ENCODE assay signal across 11 cellular contexts in the genomic region with DNA sequence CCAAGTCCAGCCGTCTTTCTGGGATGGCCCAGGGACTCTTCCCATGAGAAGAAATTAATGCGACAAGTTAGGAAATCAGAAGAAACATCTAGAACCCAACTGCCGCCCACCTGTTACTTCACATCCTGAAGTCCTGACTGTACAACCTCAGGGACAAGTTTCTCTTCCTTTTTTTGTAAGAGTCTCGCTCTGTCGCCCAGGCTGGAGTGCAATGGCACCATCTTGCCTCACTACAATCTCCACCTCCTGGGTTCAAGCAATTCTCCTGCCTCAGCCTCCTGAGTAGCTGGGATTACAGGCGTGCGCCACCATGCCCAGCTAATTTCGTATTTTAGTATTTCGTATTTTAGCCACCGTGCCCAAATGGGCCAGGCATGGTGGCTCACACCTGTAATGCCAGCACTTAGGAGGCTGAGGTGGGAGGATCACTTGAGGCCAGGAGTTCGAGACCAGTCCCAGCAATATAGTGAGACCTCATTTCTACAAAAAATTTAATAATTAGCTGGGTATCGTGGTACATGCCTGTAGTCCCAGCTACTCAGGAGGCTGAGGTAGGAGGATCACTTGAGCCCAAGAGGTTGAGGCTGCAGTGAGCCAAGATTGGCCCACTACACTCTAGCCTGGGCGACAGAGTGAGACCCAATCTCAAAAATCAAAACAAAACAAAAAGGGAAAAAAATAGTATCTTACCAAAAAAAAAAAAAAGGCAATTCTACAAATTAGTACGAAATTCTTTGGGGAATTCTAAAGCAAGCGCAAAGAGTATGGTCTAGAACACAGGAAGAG. TPM values are rescaled to one million over a fixed set of nuclear protein-coding genes. Genes with fewer than 3 reads are reported as not detected.
DNase-seq lines count a peak whose midpoint lies in the region; ATAC-seq and TF ChIP-seq lines count a peak whose summit lies in the region.
"Had no signal": no experiment of that assay in that cellular context is flagged by ENCODE, and none has a peak within 500 bp of the region (broad histone marks: within the 10 kb centered on the region; RNA-seq: fewer than 3 reads in every experiment).

No MANE protein-coding gene starts in this region.

- H3K9me3 Mint-ChIP-seq in activated CD4-positive, alpha-beta memory T cell treated with anti-CD3 and anti-CD28 coated beads, Interleukin-2, amount 10 ng/mL, durations not matched to agents 7 days and 5 days = no peaks in the 10 kb centered on the region
- no peaks in the 10 kb centered on the region for H3K9me3 Mint-ChIP-seq in activated CD4-positive, alpha-beta memory T cell treated with anti-CD3 and anti-CD28 coated beads for 36 hours

- no peaks in the 10 kb centered on the region for H3K27me3 ChIP-seq in spleen (replicated peaks in 1 of 7)
- H3K27me3 ChIP-seq in MG63 = no peaks in the 10 kb centered on the region

- ATAC-seq in HG02623 (IDR thresholded peaks at IDR 0.05; ENCODE audit: unreplicated experiment) (peak; percentile 46), GM21367 (IDR thresholded peaks at IDR 0.05; ENCODE audit: unreplicated experiment) (no peak), esophagus mucosa (no peak)

- peak overlapping the region in 7 of 8 donors; percentile 57 to 88 (median 79) for H3K27ac ChIP-seq in spleen

- TF ChIP-seq CTCF in spleen (IDR thresholded peaks at IDR 0.05 in 8 of 11, conservative IDR thresholded peaks at IDR 0.05 in 3 of 11) = peak in 1 of 11 experiments; percentile 23

- no peak for TF ChIP-seq POLR2A in spleen (IDR thresholded peaks at IDR 0.05)

- peak overlapping the region; percentile 28 for H3K27ac Mint-ChIP-seq in activated CD4-positive, alpha-beta memory T cell treated with anti-CD3 and anti-CD28 coated beads, Interleukin-2, amount 10 ng/mL, durations not matched to agents 7 days and 5 days
- no peak overlapping the region for H3K27ac Mint-ChIP-seq in activated CD4-positive, alpha-beta memory T cell treated with anti-CD3 and anti-CD28 coated beads for 36 hours

- CTCF ChIA-PET in activated CD4-positive, alpha-beta memory T cell treated with anti-CD3 and anti-CD28 coated beads, Interleukin-2, amount 10 ng/mL, durations not matched to agents 7 days and 5 days (lab: Charles Lee) = no interaction called here
- CTCF ChIA-PET in activated CD4-positive, alpha-beta memory T cell treated with anti-CD3 and anti-CD28 coated beads for 36 hours (lab: Charles Lee) = interaction anchor here (1.5 kb wide), 1 partner anchor 24 kb away, joined by 4 read pairs; no protein-coding TSS in a partner anchor

- H3K27me3 Mint-ChIP-seq in activated CD4-positive, alpha-beta memory T cell treated with anti-CD3 and anti-CD28 coated beads, Interleukin-2, amount 10 ng/mL, durations not matched to agents 7 days and 5 days = no peaks in the 10 kb centered on the region
- H3K27me3 Mint-ChIP-seq in activated CD4-positive, alpha-beta memory T cell treated with anti-CD3 and anti-CD28 coated beads for 36 hours = no peaks in the 10 kb centered on the region

- peaks cover 0 to 84% (median 52%) of the 10 kb centered on the region in 6 donors for H3K4me1 ChIP-seq in spleen

- H3K36me3 ChIP-seq in spleen (peaks cover 3 to 95% (median 52%) of the 10 kb centered on the region in 6 donors), MG63 (peaks cover 5% of the 10 kb centered on the region)

- 65 to 73% (median 67%) methylated on average over 15 of the region's 15 CpGs for WGBS in spleen, 5 donors

- DNase-seq in activated CD4-positive, alpha-beta memory T cell treated with anti-CD3 and anti-CD28 coated beads, Interleukin-2, amount 10 ng/mL, durations not matched to agents 7 days and 5 days = no peak
- DNase-seq in activated CD4-positive, alpha-beta memory T cell treated with anti-CD3 and anti-CD28 coated beads for 36 hours = no peak
- peak; percentile 99 to 100 for DNase-seq in NOMO-1 (lab: John Stamatoyannopoulos, UW; ENCODE audit: unreplicated experiment in 2 of 2)
- no peak for DNase-seq in spleen
- DNase-seq in MG63 = no peak
- DNase-seq: activated CD4-positive, CD25-positive, alpha-beta regulatory T cell treated with anti-CD3 and anti-CD28 coated beads, Interleukin-2, amount 50 U/mL, for 72 hours; mesenchymal stem cell; NCI-H774 had no signal

- H3K36me3 Mint-ChIP-seq in activated CD4-positive, alpha-beta memory T cell treated with anti-CD3 and anti-CD28 coated beads, Interleukin-2, amount 10 ng/mL, durations not matched to agents 7 days and 5 days (ENCODE audit: low read depth) = peaks cover 56% of the 10 kb centered on the region
- H3K36me3 Mint-ChIP-seq in activated CD4-positive, alpha-beta memory T cell treated with anti-CD3 and anti-CD28 coated beads for 36 hours = peaks cover 45% of the 10 kb centered on the region

- POLR2A ChIA-PET in activated CD4-positive, alpha-beta memory T cell treated with anti-CD3 and anti-CD28 coated beads, Interleukin-2, amount 10 ng/mL, durations not matched to agents 7 days and 5 days (lab: Charles Lee) = no interaction called here
- POLR2A ChIA-PET in activated CD4-positive, alpha-beta memory T cell treated with anti-CD3 and anti-CD28 coated beads for 36 hours (lab: Charles Lee) = no interaction called here

- peaks cover 29% of the 10 kb centered on the region for H3K4me1 Mint-ChIP-seq in activated CD4-positive, alpha-beta memory T cell treated with anti-CD3 and anti-CD28 coated beads, Interleukin-2, amount 10 ng/mL, durations not matched to agents 7 days and 5 days
- peaks cover 2% of the 10 kb centered on the region for H3K4me1 Mint-ChIP-seq in activated CD4-positive, alpha-beta memory T cell treated with anti-CD3 and anti-CD28 coated beads for 36 hours (ENCODE audit: low read depth)

- H3K9me3 ChIP-seq in spleen (no peaks in the 10 kb centered on the region), MG63 (no peaks in the 10 kb centered on the region)

- H3K4me3 ChIP-seq in spleen (peak overlapping the region in 1 of 8 donors; percentile 19), MG63 (no peak overlapping the region)

- no peak overlapping the region for H3K4me3 Mint-ChIP-seq in activated CD4-positive, alpha-beta memory T cell treated with anti-CD3 and anti-CD28 coated beads, Interleukin-2, amount 10 ng/mL, durations not matched to agents 7 days and 5 days
- no peak overlapping the region for H3K4me3 Mint-ChIP-seq in activated CD4-positive, alpha-beta memory T cell treated with anti-CD3 and anti-CD28 coated beads for 36 hours

- intact Hi-C loops in activated CD4-positive, alpha-beta memory T cell treated with anti-CD3 and anti-CD28 coated beads for 36 hours (cut with micrococcal nuclease) = no loop called here
- intact Hi-C loops in spleen (cut with DNase I; ENCODE audit: low total_unique reads) = no loop called here

RNA-seq across cellular contexts. Expression of a gene that starts 20.8 kb away (rescaled TPM):
- total RNA-seq in activated CD4-positive, alpha-beta memory T cell treated with anti-CD3 and anti-CD28 coated beads, Interleukin-2, amount 10 ng/mL, durations not matched to agents 7 days and 5 days = 10 to 100 TPM; 31.1 to 32.5 TPM
- total RNA-seq in activated CD4-positive, alpha-beta memory T cell treated with anti-CD3 and anti-CD28 coated beads for 36 hours = 1 to 10 TPM; 6.6 to 6.7 TPM
- total RNA-seq in spleen = 100 to 1,000 TPM in 1 of 7 donors, 10 to 100 TPM in 6; 58.9 to 100 (median 76.4) TPM
- 100 to 1,000 TPM; 108 to 130 (median 127) TPM for polyA plus RNA-seq in spleen
- 1.2 TPM for total RNA-seq in esophagus mucosa
- total RNA-seq in MG63 (2014; rRNA removed; shearing (Covaris generic); ENCODE audit: low replicate concordance) = 0.20 TPM in 1 of 2 replicates, not detected in the other

RNA-seq across cellular contexts. Expression of a gene that starts 23.6 kb away (rescaled TPM):
- 10 to 100 TPM; 52.5 to 55.9 TPM for total RNA-seq in activated CD4-positive, alpha-beta memory T cell treated with anti-CD3 and anti-CD28 coated beads, Interleukin-2, amount 10 ng/mL, durations not matched to agents 7 days and 5 days
- 10 to 100 TPM; 80.8 to 81.1 TPM for total RNA-seq in activated CD4-positive, alpha-beta memory T cell treated with anti-CD3 and anti-CD28 coated beads for 36 hours
- total RNA-seq in spleen (10 to 100 TPM in 6 of 7 donors, 1 to 10 TPM in 1; 7.5 to 24.7 (median 19.0) TPM), esophagus mucosa (29.1 TPM)
- 10 to 100 TPM; 17.0 to 25.0 (median 23.2) TPM for polyA plus RNA-seq in spleen
- total RNA-seq in MG63 (2014; rRNA removed; shearing (Covaris generic); ENCODE audit: low replicate concordance) = 17.3 and 27.4 TPM in 2 replicates

RNA-seq across cellular contexts. Expression of a gene that starts 56.5 kb away (rescaled TPM):
- 100 to 1,000 TPM; 295 to 320 TPM for total RNA-seq in activated CD4-positive, alpha-beta memory T cell treated with anti-CD3 and anti-CD28 coated beads, Interleukin-2, amount 10 ng/mL, durations not matched to agents 7 days and 5 days
- total RNA-seq in activated CD4-positive, alpha-beta memory T cell treated with anti-CD3 and anti-CD28 coated beads for 36 hours = 100 to 1,000 TPM; 400 to 410 TPM
- total RNA-seq in spleen (100 to 1,000 TPM; 179 to 224 (median 197) TPM), esophagus mucosa (235 TPM)
- polyA plus RNA-seq in spleen = 100 to 1,000 TPM in 1 of 3 donors, 10 to 100 TPM in 2; 75.5 to 133 (median 98.4) TPM
- 300 and 364 TPM in 2 replicates for total RNA-seq in MG63 (2014; rRNA removed; shearing (Covaris generic); ENCODE audit: low replicate concordance)

RNA-seq across cellular contexts. Expression of a gene that starts 58.6 kb away (rescaled TPM):
- total RNA-seq in activated CD4-positive, alpha-beta memory T cell treated with anti-CD3 and anti-CD28 coated beads, Interleukin-2, amount 10 ng/mL, durations not matched to agents 7 days and 5 days = 1 to 10 TPM; 1.6 TPM
- total RNA-seq in activated CD4-positive, alpha-beta memory T cell treated with anti-CD3 and anti-CD28 coated beads for 36 hours = 1 to 10 TPM; 2.4 to 2.7 TPM
- total RNA-seq in spleen (10 to 100 TPM; 15.7 to 18.6 (median 17.4) TPM), esophagus mucosa (4.3 TPM)
- 1 to 10 TPM; 2.7 to 9.7 (median 2.7) TPM for polyA plus RNA-seq in spleen
- total RNA-seq in MG63 (2014; rRNA removed; shearing (Covaris generic); ENCODE audit: low replicate concordance) = 6.3 and 6.9 TPM in 2 replicates

Comparison
In these comparisons a context has a peak if more than half of its experiments do, and no peak if none do; other contexts are left out.
1. RNA of a gene that starts 20.8 kb away (total RNA-seq): 58.9 to 100 TPM in spleen and 31.1 to 32.5 TPM in activated CD4-positive, alpha-beta memory T cell treated with anti-CD3 and anti-CD28 coated beads, Interleukin-2, amount 10 ng/mL, durations not matched to agents 7 days and 5 days; 6.6 to 6.7 TPM in activated CD4-positive, alpha-beta memory T cell treated with anti-CD3 and anti-CD28 coated beads for 36 hours, 1.2 TPM in esophagus mucosa (single experiment) and 0.20 TPM in MG63; every median in the first group is over 4 times any median in the second.
2. DNase-seq: peak in NOMO-1 (2 of 2); none in activated CD4-positive, alpha-beta memory T cell treated with anti-CD3 and anti-CD28 coated beads, Interleukin-2, amount 10 ng/mL, durations not matched to agents 7 days and 5 days (single experiment), activated CD4-positive, alpha-beta memory T cell treated with anti-CD3 and anti-CD28 coated beads for 36 hours (single experiment), spleen (single experiment) and MG63 (single experiment).